In genomic region chr15:79922512-79923067, GRCh38 we compare ENCODE assay signal across 8 cellular contexts. TPM values are rescaled to one million over a fixed set of nuclear protein-coding genes. Genes with fewer than 3 reads are reported as not detected.
A peak's percentile ranks its signal among the peaks of the same experiment; 100 is the strongest.
DNase-seq lines count a peak whose midpoint lies in the region; ATAC-seq, FAIRE-seq and TF ChIP-seq lines count a peak whose summit lies in the region.

No MANE protein-coding gene starts in this region.

- peaks cover 9% of the 10 kb centered on the region for H3K36me3 ChIP-seq in A673 (ENCODE audit: insufficient read depth, low read length, poor library complexity, severe bottlenecking)
- H3K36me3 ChIP-seq in K562 (ENCODE audit: control insufficient read depth, insufficient read depth, low read length), result peaks cover 33% of the 10 kb centered on the region
- peaks cover 5% of the 10 kb centered on the region for H3K36me3 ChIP-seq in mesendoderm (ENCODE audit: control insufficient read depth, insufficient read depth, low read length)

- no peak overlapping the region for H3K23ac ChIP-seq in mesendoderm (ENCODE audit: low read length)

- no peak for TF ChIP-seq EP300 in K562 (IDR thresholded peaks at IDR 0.05; ENCODE audit: low read length)

- BruUV-seq in A673 (replicated peaks; lab: Mats Ljungman, UMichigan) (TSS peak; percentile 43), K562 (replicated peaks; lab: Mats Ljungman, UMichigan) (no TSS peak)

- peak overlapping the region; percentile 91 for H3K4me2 ChIP-seq in K562 (ENCODE audit: insufficient read depth, low read length)
- peak overlapping the region; percentile 95 for H3K4me2 ChIP-seq in mesendoderm (ENCODE audit: low read length)

- peak overlapping the region; percentile 92 for H3K4me3 ChIP-seq in A673 (ENCODE audit: low read depth, low read length, poor library complexity, severe bottlenecking)
- peak overlapping the region; percentile 93 for H3K4me3 ChIP-seq in K562
- peak overlapping the region; percentile 68 for H3K4me3 ChIP-seq in mesendoderm (ENCODE audit: low read length)

- no peak overlapping the region for H4K5ac ChIP-seq in mesendoderm (ENCODE audit: low read length)

- no peak overlapping the region for H2BK120ac ChIP-seq in mesendoderm (ENCODE audit: low read depth, low read length)

- no peak for TF ChIP-seq POLR2A in K562 (conservative IDR thresholded peaks at IDR 0.05)

- 5% methylated on average over 17 of the region's 17 CpGs for WGBS in K562 (ENCODE audit: insufficient coverage, low coverage, missing lambda C conversion rate)
- no CpG with 5 or more reads among the region's 17 CpGs for WGBS in mesendoderm (ENCODE audit: extremely low coverage, insufficient coverage, low lambda C conversion rate)

- H3K27me3 ChIP-seq in A673 (replicated peaks; ENCODE audit: insufficient read depth, low read depth, low read length, poor library complexity) (no peaks in the 10 kb centered on the region), K562 (ENCODE audit: control insufficient read depth in 2 of 2, insufficient read depth in 2 of 2, low read length in 2 of 2) (no peaks in the 10 kb centered on the region), mesendoderm (ENCODE audit: insufficient read depth, low read length, poor library complexity) (no peaks in the 10 kb centered on the region)

- peak; percentile 67 for FAIRE-seq in K562 (lab: Jason Lieb, UNC)

- H2BK15ac ChIP-seq in mesendoderm (replicated peaks; ENCODE audit: low read depth), result no peak overlapping the region

- H4K8ac ChIP-seq in mesendoderm (ENCODE audit: low read depth, low read length), result no peak overlapping the region

- peak overlapping the region; percentile 42 for H3K4ac ChIP-seq in mesendoderm (ENCODE audit: low read depth, low read length)

- H3K79me1 ChIP-seq in mesendoderm (ENCODE audit: low read length), result peaks cover 12% of the 10 kb centered on the region

- no peak for TF ChIP-seq RAD21 in K562 (CRISPR knock-in tag; conservative IDR thresholded peaks at IDR 0.05 in 1 of 2, IDR thresholded peaks at IDR 0.05 in 1 of 2)

- H2BK5ac ChIP-seq in mesendoderm (ENCODE audit: low read length), result no peak overlapping the region

- ATAC-seq in HG03097 (IDR thresholded peaks at IDR 0.05; ENCODE audit: low FRiP score, unreplicated experiment) (peak; percentile 6), K562 (peak; percentile 4), HG02588 (IDR thresholded peaks at IDR 0.05; ENCODE audit: unreplicated experiment) (no peak)

- H3K18ac ChIP-seq in mesendoderm (ENCODE audit: low read length), result peak overlapping the region; percentile 16

- H3K79me2 ChIP-seq in K562 (ENCODE audit: control insufficient read depth, insufficient read depth, low read length), result peaks cover 38% of the 10 kb centered on the region
- peaks cover 24% of the 10 kb centered on the region for H3K79me2 ChIP-seq in mesendoderm (ENCODE audit: control insufficient read depth, insufficient read depth, low read length)

- H3K9ac ChIP-seq in K562 (ENCODE audit: insufficient read depth in 1 of 2, low read depth in 2 of 2, low read length in 2 of 2) (peak overlapping the region; percentile 89 to 99), mesendoderm (ENCODE audit: low read length) (peak overlapping the region; percentile 83)

- CTCF ChIA-PET in A673 (lab: Charles Lee) (interaction anchor here (0.9 kb wide), 1 partner anchor 26 kb away, joined by 3 read pairs; the partner anchor contains the start of gene MTHFS), K562 (lab: Yijun Ruan, JAX; ENCODE audit: low intra/inter-chr PET ratio) (no interaction called here)

- DNase-seq in A673 (ENCODE audit: low spot score) (peak; percentile 6), K562 (ENCODE audit: extremely low read depth in 1 of 4, low spot score in 3 of 4) (no peak), mesendoderm (no peak), NCI-H2107 (lab: John Stamatoyannopoulos, UW) (no peak), ecto neural progenitor cell (ENCODE audit: low spot score) (no peak), GOT3 (lab: John Stamatoyannopoulos, UW) (no peak)

- POLR2A ChIA-PET in A673 (lab: Charles Lee; ENCODE audit: low non-redundant PET), result no interaction called here
- POLR2A ChIA-PET in K562 (lab: Yijun Ruan, JAX), result interaction anchor here (0.6 to 2.8 kb wide), 8 partner anchors 11 to 329 kb away, joined by 3 to 15 read pairs (median 5); no protein-coding TSS in a partner anchor

- H2AK5ac ChIP-seq in mesendoderm (ENCODE audit: low read length), result peak overlapping the region; percentile 55

- peak overlapping the region; percentile 78 for H3K27ac ChIP-seq in A673 (ENCODE audit: low read depth, low read length, poor library complexity, severe bottlenecking)
- H3K27ac ChIP-seq in K562 (ENCODE audit: extremely low read depth, low read depth, low read length), result peak overlapping the region; percentile 91
- peak overlapping the region; percentile 84 for H3K27ac ChIP-seq in mesendoderm (ENCODE audit: low read depth, low read length)

- H3K4me1 ChIP-seq in A673 (ENCODE audit: insufficient read depth, low read length, poor library complexity, severe bottlenecking) (no peaks in the 10 kb centered on the region), K562 (replicated peaks in 1 of 2; ENCODE audit: control insufficient read depth in 2 of 2, insufficient read depth in 2 of 2, low read length in 2 of 2) (peaks cover 10 to 20% of the 10 kb centered on the region in 2 experiments; a peak in 4 of 5 replicates), mesendoderm (ENCODE audit: control insufficient read depth, low read depth, low read length) (no peaks in the 10 kb centered on the region)

- in situ Hi-C loops in K562 (cut with MboI), result no loop called here

- TF ChIP-seq CTCF in A673 (conservative IDR thresholded peaks at IDR 0.05; ENCODE audit: low read depth, low read length) (no peak), K562 (IDR thresholded peaks at IDR 0.05 in 2 of 3, conservative IDR thresholded peaks at IDR 0.05 in 1 of 3; ENCODE audit: insufficient read depth in 2 of 3, low read depth in 1 of 3, low read length in 3 of 3) (no peak)

- H3K9me3 ChIP-seq in A673 (ENCODE audit: low read depth, low read length, poor library complexity, severe bottlenecking), result peaks cover 31% of the 10 kb centered on the region
- peaks cover 35% of the 10 kb centered on the region for H3K9me3 ChIP-seq in K562 (replicated peaks; ENCODE audit: control insufficient read depth, insufficient read depth, low read depth, low read length)

- no peaks in the 10 kb centered on the region for H4K20me1 ChIP-seq in K562 (replicated peaks; ENCODE audit: control insufficient read depth, insufficient read depth, low read length)

- H3K56ac ChIP-seq in mesendoderm (ENCODE audit: low read length), result peak overlapping the region; percentile 98

- intact Hi-C loops in A673 (cut with micrococcal nuclease; ENCODE audit: unreplicated experiment), result loop anchor here (10.0 kb wide), 1 partner anchor 132 kb away; the partner anchor contains the start of gene ZFAND6
- intact Hi-C loops in K562 (cut with micrococcal nuclease), result loop anchor here (2.0 to 5.0 kb wide), 2 partner anchors 70 to 234 kb away; no protein-coding TSS in a partner anchor

- H2AFZ ChIP-seq in K562 (ENCODE audit: low read depth, low read length), result peak overlapping the region; percentile 70

- no peaks in the 10 kb centered on the region for H3K9me1 ChIP-seq in K562 (ENCODE audit: control insufficient read depth, insufficient read depth, low read length)

TF ChIP-seq in K562, 482 proteins besides CTCF, POLR2A, EP300 and RAD21 (continues in another document):
- TF ChIP-seq FOS (IDR thresholded peaks at IDR 0.05; ENCODE audit: extremely low read depth, insufficient read length) (no peak), ZNF165 (CRISPR knock-in tag; IDR thresholded peaks at IDR 0.05; ENCODE audit: borderline replicate concordance) (no peak)

RNA-seq across cellular contexts. Expression of gene MTHFS, which starts 25.8 kb away (rescaled TPM):
- 8.7 and 9.4 TPM in 2 replicates for total RNA-seq in A673 (2021)
- 20.4 and 22.1 TPM in 2 replicates for total RNA-seq in K562 (2011; cell fraction: chromatin; rRNA removed; ENCODE audit: low replicate concordance)
- 16.0 and 20.5 TPM in 2 replicates for total RNA-seq in K562 (2011; cell fraction: nucleolus; rRNA removed)
- total RNA-seq in K562 (2011; cell fraction: nucleoplasm; rRNA removed), result 15.7 and 21.0 TPM in 2 replicates
- 31.2 and 32.9 TPM in 2 replicates for total RNA-seq in K562 (2014; rRNA removed)
- total RNA-seq in K562 (2014; rRNA removed; fragmentation: Illumina TruSeq; extraction: Trizol), result 36.8 and 43.6 TPM in 2 replicates
- 42.9 and 44.1 TPM in 2 replicates for total RNA-seq in K562 (2015; rRNA removed; fragmentation: Illumina TruSeq; extraction: Trizol)
- total RNA-seq in K562 (2021), result 41.7 and 45.1 TPM in 2 replicates
- polyA plus RNA-seq in K562 (2011; rRNA removed), result 56.7 and 72.8 TPM in 2 replicates
- polyA plus RNA-seq in K562 (2011; cell fraction: cytosol; rRNA removed), result 40.7 and 46.8 TPM in 2 replicates
- 11.4 and 17.9 TPM in 2 replicates for polyA plus RNA-seq in K562 (2011; cell fraction: nucleus; rRNA removed)
- 57.3 and 76.8 TPM in 2 replicates for polyA plus RNA-seq in K562 (2012)
- 39.6 and 52.6 TPM in 2 replicates for polyA plus RNA-seq in K562 (2014; fragmentation: Illumina TruSeq; extraction: Trizol)
- polyA plus RNA-seq in K562 (2014; fragmentation: Nextera tagmentation; extraction: Ambion mirVana), result 10 to 100 TPM; 17.8 to 23.6 TPM
- polyA plus RNA-seq in K562 (2014; rRNA removed), result 79.3 and 86.3 TPM in 2 replicates
- polyA minus RNA-seq in K562 (2011; rRNA and poly(A)+ RNA removed), result 23.4 and 27.9 TPM in 2 replicates
- 14.5 and 21.0 TPM in 2 replicates for polyA minus RNA-seq in K562 (2011; cell fraction: cytosol; rRNA and poly(A)+ RNA removed)
- polyA minus RNA-seq in K562 (2011; cell fraction: nucleus; rRNA and poly(A)+ RNA removed), result 12.8 and 16.1 TPM in 2 replicates
- polyA plus RNA-seq in mesendoderm (2013, experiment 1 of 2), result 36.4 TPM
- 36.8 TPM for polyA plus RNA-seq in mesendoderm (2013, experiment 2 of 2)

RNA-seq across cellular contexts. Expression of gene BCL2A1, which starts 48.4 kb away (rescaled TPM):
- total RNA-seq in A673 (2021) (not detected in 2 replicates), K562 (2014; rRNA removed) (0.27 TPM in 1 of 2 replicates, not detected in the other), K562 (2014; rRNA removed; fragmentation: Illumina TruSeq; extraction: Trizol) (not detected in 2 replicates), K562 (2015; rRNA removed; fragmentation: Illumina TruSeq; extraction: Trizol) (0.26 and 1.2 TPM in 2 replicates), K562 (2021) (0.54 TPM in 1 of 2 replicates, not detected in the other)
- not detected in 2 replicates for total RNA-seq in K562 (2011; cell fraction: chromatin; rRNA removed; ENCODE audit: low replicate concordance)
- total RNA-seq in K562 (2011; cell fraction: nucleolus; rRNA removed), result not detected in 2 replicates
- not detected in 2 replicates for total RNA-seq in K562 (2011; cell fraction: nucleoplasm; rRNA removed)
- polyA plus RNA-seq in K562 (2011; rRNA removed) (0.09 TPM in 1 of 2 replicates, not detected in the other), K562 (2014; fragmentation: Illumina TruSeq; extraction: Trizol) (0.26 TPM in 1 of 2 replicates, not detected in the other), K562 (2014; fragmentation: Nextera tagmentation; extraction: Ambion mirVana) (under 1 TPM; 0.15 to 0.25 TPM), K562 (2014; rRNA removed) (0.11 and 0.66 TPM in 2 replicates)
- not detected in 2 replicates for polyA plus RNA-seq in K562 (2011; cell fraction: cytosol; rRNA removed)
- polyA plus RNA-seq in K562 (2011; cell fraction: nucleus; rRNA removed), result not detected in 2 replicates
- 0.44 and 0.87 TPM in 2 replicates for polyA plus RNA-seq in K562 (2012)
- polyA minus RNA-seq in K562 (2011; rRNA and poly(A)+ RNA removed), result not detected in 2 replicates
- polyA minus RNA-seq in K562 (2011; cell fraction: cytosol; rRNA and poly(A)+ RNA removed), result not detected in 2 replicates
- not detected in 2 replicates for polyA minus RNA-seq in K562 (2011; cell fraction: nucleus; rRNA and poly(A)+ RNA removed)
- polyA plus RNA-seq in mesendoderm (2013, experiment 1 of 2), result not detected
- polyA plus RNA-seq in mesendoderm (2013, experiment 2 of 2), result not detected
